ENCODE assay signal across 8 cellular contexts in the genomic region with DNA sequence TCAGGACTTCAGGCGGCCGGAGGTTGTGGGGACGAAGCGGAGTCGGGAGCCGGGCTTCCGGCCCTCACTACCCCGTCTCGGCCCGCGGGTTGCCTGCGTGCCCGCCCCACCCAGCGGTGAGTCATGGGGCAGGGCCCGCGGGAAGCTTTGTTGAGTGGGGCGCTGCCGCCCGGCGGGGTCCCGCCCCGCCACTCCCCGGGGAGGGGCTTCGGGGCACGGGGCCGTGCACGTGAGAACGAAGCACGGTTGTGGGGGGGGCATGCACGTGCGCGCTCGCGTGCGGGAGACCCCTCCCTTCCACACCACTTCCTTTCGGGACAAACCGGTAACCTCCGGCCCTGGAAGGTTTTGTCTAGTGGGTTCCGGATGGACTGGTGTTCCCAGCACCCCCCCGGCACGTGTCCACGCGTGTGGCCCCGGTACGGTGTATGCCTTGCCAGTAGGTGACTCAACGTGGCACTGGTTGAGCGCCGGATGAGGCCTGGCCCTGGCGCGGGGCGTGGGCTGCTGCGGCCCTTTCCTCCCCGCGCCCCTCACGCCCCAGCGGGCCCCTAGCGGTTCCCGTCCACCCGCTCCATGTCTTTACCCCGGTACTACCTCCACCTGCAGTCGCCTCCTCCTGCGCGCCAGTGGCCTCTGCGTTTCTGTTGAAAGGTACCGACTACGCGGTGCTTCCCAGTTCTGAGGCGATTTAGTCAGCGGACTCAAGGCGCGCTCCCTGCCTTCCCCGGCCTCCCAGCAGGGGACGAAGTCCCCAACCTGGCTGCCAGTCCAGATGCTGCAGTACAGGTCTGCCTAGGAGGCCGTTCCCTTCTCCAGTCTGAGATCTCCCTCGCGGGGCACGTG. TPM values are rescaled to one million over a fixed set of nuclear protein-coding genes. Genes with fewer than 3 reads are reported as not detected.
DNase-seq lines count a peak whose midpoint lies in the region; ATAC-seq and TF ChIP-seq lines count a peak whose summit lies in the region.

No MANE protein-coding gene starts in this region.

- peak overlapping the region; percentile 82 to 94 (median 88) for H3K27ac Mint-ChIP-seq in naive B cell
- H3K27ac Mint-ChIP-seq in stimulated activated memory B cell treated with anti-CD40 and anti-IgM and Interleukin-4, amounts not matched to agents 10 μg/mL and 1 μg/mL and 100 μg/mL, for 72 hours = peak overlapping the region; percentile 83

- TF ChIP-seq POLR2A in erythroblast (IDR thresholded peaks at IDR 0.05; ENCODE audit: low read length) = no peak

- H3K4me1 Mint-ChIP-seq in naive B cell = peaks cover 19 to 32% (median 20%) of the 10 kb centered on the region in 3 donors
- H3K4me1 Mint-ChIP-seq in stimulated activated memory B cell treated with anti-CD40 and anti-IgM and Interleukin-4, amounts not matched to agents 10 μg/mL and 1 μg/mL and 100 μg/mL, for 72 hours = peaks cover 18% of the 10 kb centered on the region

- H3K36me3 Mint-ChIP-seq in naive B cell = no peaks in the 10 kb centered on the region
- no peaks in the 10 kb centered on the region for H3K36me3 Mint-ChIP-seq in stimulated activated memory B cell treated with anti-CD40 and anti-IgM and Interleukin-4, amounts not matched to agents 10 μg/mL and 1 μg/mL and 100 μg/mL, for 72 hours

- H3K9me3 Mint-ChIP-seq in naive B cell = peaks cover 0 to 4% (median 0%) of the 10 kb centered on the region in 7 donors
- no peaks in the 10 kb centered on the region for H3K9me3 Mint-ChIP-seq in stimulated activated memory B cell treated with anti-CD40 and anti-IgM and Interleukin-4, amounts not matched to agents 10 μg/mL and 1 μg/mL and 100 μg/mL, for 72 hours

- ATAC-seq in GM18520 (IDR thresholded peaks at IDR 0.05; ENCODE audit: unreplicated experiment) (peak; percentile 78), HG02852 (IDR thresholded peaks at IDR 0.05; ENCODE audit: unreplicated experiment) (peak; percentile 74), naive B cell (ENCODE audit: low read depth in 2 of 2) (peak; percentile 87 to 89)
- ATAC-seq in stimulated activated memory B cell treated with anti-CD40 and anti-IgM and Interleukin-4, amounts not matched to agents 10 μg/mL and 1 μg/mL and 100 μg/mL, for 72 hours = peak; percentile 93

- H3K4me3 Mint-ChIP-seq in naive B cell = peak overlapping the region; percentile 83 to 95 (median 90)
- peak overlapping the region; percentile 83 for H3K4me3 Mint-ChIP-seq in stimulated activated memory B cell treated with anti-CD40 and anti-IgM and Interleukin-4, amounts not matched to agents 10 μg/mL and 1 μg/mL and 100 μg/mL, for 72 hours

- peaks cover 8 to 23% (median 14%) of the 10 kb centered on the region in 3 donors for H3K27me3 Mint-ChIP-seq in naive B cell
- no peaks in the 10 kb centered on the region for H3K27me3 Mint-ChIP-seq in stimulated activated memory B cell treated with anti-CD40 and anti-IgM and Interleukin-4, amounts not matched to agents 10 μg/mL and 1 μg/mL and 100 μg/mL, for 72 hours

- DNase-seq in NCI-H69 (lab: John Stamatoyannopoulos, UW) (peak; percentile 88), activated T-cell treated with anti-CD3 and anti-CD28 coated beads for 4 hours (peak; percentile 87), erythroblast (lab: John Stamatoyannopoulos, UW) (peak; percentile 69 to 78), naive B cell (peak; percentile 80), NCI-H1092 (lab: John Stamatoyannopoulos, UW) (no peak)

RNA-seq across cellular contexts. Expression of gene ADIRF, which starts 3.1 kb away (rescaled TPM):
- not detected for polyA plus RNA-seq in naive B cell (ENCODE audit: low read depth in 6 of 6)

RNA-seq across cellular contexts. Expression of gene SNCG, which starts 13.0 kb away (rescaled TPM):
- polyA plus RNA-seq in naive B cell (ENCODE audit: low read depth in 6 of 6) = not detected

RNA-seq across cellular contexts. Expression of gene MMRN2, which starts 14.0 kb away (rescaled TPM):
- not detected for polyA plus RNA-seq in naive B cell (ENCODE audit: low read depth in 6 of 6)

RNA-seq across cellular contexts. Expression of gene FAM25A, which starts 48.7 kb away (rescaled TPM):
- polyA plus RNA-seq in naive B cell (ENCODE audit: low read depth in 6 of 6) = not detected
